24 cellular contexts compared by ENCODE assay signal in the genomic region with DNA sequence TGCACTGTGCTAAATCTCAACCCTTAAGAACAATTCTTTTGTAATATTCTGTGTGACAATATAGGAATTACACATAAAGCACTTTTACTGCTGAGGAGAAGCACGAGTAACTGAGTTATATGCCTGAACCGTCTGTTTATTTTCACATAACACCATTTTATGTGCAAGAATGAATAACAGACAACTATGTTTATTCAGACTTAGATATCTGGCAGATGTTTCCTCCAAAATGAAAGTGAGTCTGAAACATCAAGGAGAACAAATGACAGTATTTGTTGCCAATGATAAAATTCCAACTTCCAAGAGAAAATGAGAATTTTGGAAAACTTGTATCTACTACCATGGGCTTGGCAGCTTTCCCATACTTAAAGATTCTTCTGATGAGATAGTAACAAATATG. TPM values are rescaled to one million over a fixed set of nuclear protein-coding genes. Genes with fewer than 3 reads are reported as not detected.
DNase-seq lines count a peak whose midpoint lies in the region; ATAC-seq, FAIRE-seq and TF ChIP-seq lines count a peak whose summit lies in the region.
"Had no signal": no experiment of that assay in that cellular context is flagged by ENCODE, and none has a peak within 500 bp of the region (broad histone marks: within the 10 kb centered on the region; RNA-seq: fewer than 3 reads in every experiment).

No MANE protein-coding gene starts in this region.

- CTCF ChIA-PET in endothelial cell of umbilical vein (lab: Charles Lee): interaction anchor here (1.1 to 2.7 kb wide), 2 partner anchors 31 to 51 kb away, joined by 5 to 17 read pairs; no protein-coding TSS in a partner anchor

- peak; percentile 28 for FAIRE-seq in endothelial cell of umbilical vein (lab: Jason Lieb, UNC)

- intact Hi-C loops in endothelial cell of umbilical vein (cut with micrococcal nuclease): loop anchor here (1.0 to 5.0 kb wide), 2 partner anchors 12 to 36 kb away; no protein-coding TSS in a partner anchor
- intact Hi-C loops in dorsolateral prefrontal cortex (cut with DNase I): no loop called here

- H3K9ac ChIP-seq in endothelial cell of umbilical vein (replicated peaks; ENCODE audit: extremely low read depth, insufficient read depth, low read length) (peak overlapping the region; percentile 51), subcutaneous abdominal adipose tissue (ENCODE audit: low read length in 5 of 5) (peak overlapping the region in 1 of 5 donors; percentile 41)
- H3K9ac ChIP-seq: KMS-11 had no signal

- no peaks in the 10 kb centered on the region for H4K20me1 ChIP-seq in endothelial cell of umbilical vein (replicated peaks; ENCODE audit: control insufficient read depth, extremely low read depth, insufficient read depth, low read length)

- H3K4me1 ChIP-seq in endothelial cell of umbilical vein (ENCODE audit: control insufficient read depth, extremely low read depth, insufficient read depth, low read length) (peaks cover 31% of the 10 kb centered on the region), subcutaneous abdominal adipose tissue (ENCODE audit: control insufficient read depth in 5 of 5, insufficient read depth in 5 of 5, low read length in 5 of 5) (peaks cover 0 to 8% (median 0%) of the 10 kb centered on the region in 5 donors)

- TF ChIP-seq CTCF in endothelial cell of umbilical vein (IDR thresholded peaks at IDR 0.05; ENCODE audit: extremely low read depth in 1 of 2, insufficient read depth in 1 of 2, low read depth in 1 of 2, low read length in 2 of 2): no peak
- no peak for TF ChIP-seq CTCF in dorsolateral prefrontal cortex (IDR thresholded peaks at IDR 0.05 in 54 of 56, conservative IDR thresholded peaks at IDR 0.05 in 2 of 56; ENCODE audit: low read depth in 1 of 56, partially characterized antibody in 56 of 56)

- peak; percentile 73 for TF ChIP-seq POLR2A in endothelial cell of umbilical vein (IDR thresholded peaks at IDR 0.05; ENCODE audit: low read depth, low read length)

- no TSS peak for BruUV-seq in endothelial cell of umbilical vein (replicated peaks; lab: Mats Ljungman, UMichigan)

- dilution Hi-C loops in endothelial cell of umbilical vein (cut with MboI; ENCODE audit: extremely low pct_ligation_motif_present, low sequenced_read_pairs): no loop called here

- H3K36me3 ChIP-seq in endothelial cell of umbilical vein (ENCODE audit: control insufficient read depth in 2 of 2, extremely low read depth in 1 of 2, insufficient read depth in 2 of 2, low read length in 2 of 2) (peaks cover 24 to 29% of the 10 kb centered on the region in 2 experiments), subcutaneous abdominal adipose tissue (ENCODE audit: control insufficient read depth in 5 of 5, insufficient read depth in 5 of 5, low read length in 5 of 5) (peaks cover 5 to 29% (median 21%) of the 10 kb centered on the region in 5 donors)

- DNase-seq in HCEC 1CT: peak; percentile 43
- DNase-seq in endothelial cell of umbilical vein (ENCODE audit: low read depth, low spot score): peak; percentile 95
- peak; percentile 83 to 92 for DNase-seq in lung microvascular endothelial cell (ENCODE audit: low read depth in 2 of 2)
- no peak for DNase-seq in T-helper 2 cell
- no peak for DNase-seq in effector CD4-positive, alpha-beta T cell
- no peak for DNase-seq in dorsolateral prefrontal cortex
- DNase-seq: activated CD4-positive, alpha-beta T cell treated with anti-CD3 and anti-CD28 coated beads for 36 hours; activated CD8-positive, alpha-beta memory T cell treated with anti-CD3 and anti-CD28 coated beads for 24 hours; activated effector memory CD4-positive, alpha-beta T cell treated with anti-CD3 and anti-CD28 coated beads, Interleukin-2, amount 50 U/mL, for 16 hours; activated naive CD8-positive, alpha-beta T cell treated with anti-CD3 and anti-CD28 coated beads for 36 hours; DMS79 treated with DMSO at 0.1 percent for 48 hours; hypothalamus; immature natural killer cell; natural killer cell; NCI-H146; retina; stimulated activated CD4-positive, alpha-beta T cell treated with anti-CD3 and anti-CD28 coated beads, Interleukin-4, amount 100 ng/mL, for 4 hours had no signal

- H3K4me3 ChIP-seq in endothelial cell of umbilical vein (replicated peaks in 1 of 3; ENCODE audit: insufficient read depth in 1 of 3, low read depth in 1 of 3, low read length in 3 of 3): peak overlapping the region in 1 of 3 experiments; percentile 19
- H3K4me3 ChIP-seq in subcutaneous abdominal adipose tissue (ENCODE audit: low read depth in 1 of 5, low read length in 5 of 5): peak overlapping the region in 1 of 5 donors; percentile 39
- no peak overlapping the region for H3K4me3 ChIP-seq in dorsolateral prefrontal cortex

- H3K27ac ChIP-seq in endothelial cell of umbilical vein (ENCODE audit: insufficient read depth, low read depth, low read length) (peak overlapping the region; percentile 50), subcutaneous abdominal adipose tissue (ENCODE audit: low read depth, low read length) (peak overlapping the region; percentile 10), dorsolateral prefrontal cortex (no peak overlapping the region)
- H3K27ac ChIP-seq: KMS-11 had no signal

- no peak overlapping the region for H2AFZ ChIP-seq in endothelial cell of umbilical vein (ENCODE audit: low read depth, low read length)

- H3K9me3 ChIP-seq in endothelial cell of umbilical vein (replicated peaks; ENCODE audit: control insufficient read depth, insufficient read depth, low read length) (no peaks in the 10 kb centered on the region), subcutaneous abdominal adipose tissue (ENCODE audit: control insufficient read depth in 5 of 5, low read length in 5 of 5) (no peaks in the 10 kb centered on the region)

- no peaks in the 10 kb centered on the region for H3K9me1 ChIP-seq in endothelial cell of umbilical vein (replicated peaks; ENCODE audit: control insufficient read depth, extremely low read depth, insufficient read depth, low read length)

- H3K79me2 ChIP-seq in endothelial cell of umbilical vein (ENCODE audit: control insufficient read depth, insufficient read depth, low read length): peaks cover 80% of the 10 kb centered on the region

- POLR2A ChIA-PET in endothelial cell of umbilical vein (lab: Charles Lee): no interaction called here

- no peaks in the 10 kb centered on the region for H3K27me3 ChIP-seq in endothelial cell of umbilical vein (ENCODE audit: control insufficient read depth in 2 of 2, insufficient read depth in 2 of 2, low read length in 2 of 2)
- no peaks in the 10 kb centered on the region for H3K27me3 ChIP-seq in subcutaneous abdominal adipose tissue (ENCODE audit: control insufficient read depth in 5 of 5, insufficient read depth in 4 of 5, low read length in 5 of 5)
- H3K27me3 ChIP-seq in dorsolateral prefrontal cortex: no peaks in the 10 kb centered on the region

- no peak for ATAC-seq in HG02588 (IDR thresholded peaks at IDR 0.05; ENCODE audit: unreplicated experiment)
- ATAC-seq: activated CD4-positive, alpha-beta T cell treated with anti-CD3 and anti-CD28 coated beads for 36 hours; HCT116; left lobe of liver; natural killer cell; SK-N-SH treated with all-trans-retinoic acid at 6 μM for 48 hours; stimulated activated memory B cell treated with anti-CD40 and anti-IgM and Interleukin-4, amounts not matched to agents 10 μg/mL and 1 μg/mL and 100 μg/mL, for 72 hours had no signal

- peak overlapping the region; percentile 83 for H3K4me2 ChIP-seq in endothelial cell of umbilical vein (ENCODE audit: insufficient read depth, low read length)
- H3K4me2 ChIP-seq: KMS-11 had no signal

TF ChIP-seq in endothelial cell of umbilical vein, 7 proteins besides CTCF, POLR2A, EP300 and RAD21:
- TF ChIP-seq FOS (IDR thresholded peaks at IDR 0.05; ENCODE audit: borderline replicate concordance, insufficient read depth, low read length) (peak; percentile 12), JUN (IDR thresholded peaks at IDR 0.05; ENCODE audit: borderline replicate concordance, insufficient read depth, insufficient read length, low read depth) (peak; percentile 36), MAX (IDR thresholded peaks at IDR 0.05; ENCODE audit: insufficient read depth, insufficient read length) (no peak), GATA2 (IDR thresholded peaks at IDR 0.05; ENCODE audit: insufficient read depth, insufficient read length, low read depth, low read length) (no peak), POLR2AphosphoS5 (IDR thresholded peaks at IDR 0.05; ENCODE audit: insufficient read depth, low read depth, low read length) (peak; percentile 45)

RNA-seq across cellular contexts. Expression of gene DNMBP, which starts 51.5 kb away (rescaled TPM):
- total RNA-seq in endothelial cell of umbilical vein: 53.4 and 56.1 TPM in 2 replicates
- polyA plus RNA-seq in endothelial cell of umbilical vein: 28.0 and 32.0 TPM in 2 replicates
- polyA plus RNA-seq in endothelial cell of umbilical vein (2011; cell fraction: cytosol; rRNA removed): 38.1 and 46.2 TPM in 2 replicates
- 99.9 and 110 TPM in 2 replicates for polyA plus RNA-seq in endothelial cell of umbilical vein (2011; cell fraction: nucleus; rRNA removed)
- 32.2 and 38.9 TPM in 2 replicates for polyA plus RNA-seq in endothelial cell of umbilical vein (2012)
- polyA minus RNA-seq in endothelial cell of umbilical vein: 45.9 and 49.5 TPM in 2 replicates
- polyA minus RNA-seq in endothelial cell of umbilical vein (2011; cell fraction: cytosol; rRNA and poly(A)+ RNA removed): 5.4 TPM
- polyA minus RNA-seq in endothelial cell of umbilical vein (2011; cell fraction: nucleus; rRNA and poly(A)+ RNA removed): 72.5 and 97.0 TPM in 2 replicates
- 20.5 and 31.7 TPM in 2 replicates for total RNA-seq in lung microvascular endothelial cell
- total RNA-seq in dorsolateral prefrontal cortex: 10 to 100 TPM in 44 of 120 experiments, 1 to 10 TPM in 76; 5.3 to 14.0 (median 9.2) TPM

Comparison
In these comparisons a context has a peak if more than half of its experiments do, and no peak if none do; other contexts are left out.
1. DNase-seq: peak in HCEC 1CT (single experiment), endothelial cell of umbilical vein (single experiment) and lung microvascular endothelial cell (2 of 2); none in T-helper 2 cell (0 of 5), effector CD4-positive, alpha-beta T cell (single experiment) and dorsolateral prefrontal cortex (0 of 10).
2. H3K27ac ChIP-seq: peak in endothelial cell of umbilical vein (single experiment) and subcutaneous abdominal adipose tissue (single experiment); none in dorsolateral prefrontal cortex (0 of 59).